In the genomic region with DNA sequence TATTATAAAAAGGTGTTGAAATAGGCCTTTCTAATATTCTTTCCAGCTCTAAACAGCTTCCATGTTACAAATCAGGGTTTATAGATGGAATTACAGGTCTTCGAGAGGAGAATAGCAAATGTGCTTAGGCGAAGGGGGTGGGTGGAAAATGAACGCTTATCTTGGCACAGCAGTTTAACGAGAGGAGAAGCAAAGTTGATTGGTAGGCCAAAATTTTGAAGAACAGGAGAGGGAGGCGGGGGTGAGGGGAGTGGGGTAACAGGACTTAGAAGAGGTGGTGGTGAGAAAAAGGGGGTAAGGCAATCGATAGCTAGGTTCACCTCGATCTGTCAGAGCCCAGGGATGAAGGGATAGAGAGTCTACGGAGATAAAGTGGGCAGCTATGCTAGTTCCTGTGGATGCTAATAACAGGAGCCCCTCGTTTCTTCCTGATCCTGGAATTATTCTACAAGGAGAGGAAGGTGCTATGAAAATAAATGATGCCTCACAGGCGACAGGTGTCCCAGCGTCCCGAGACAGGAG, we compare ENCODE assay signal across 8 cellular contexts. TPM values are rescaled to one million over a fixed set of nuclear protein-coding genes. Genes with fewer than 3 reads are reported as not detected.
DNase-seq lines count a peak whose midpoint lies in the region; ATAC-seq and TF ChIP-seq lines count a peak whose summit lies in the region.

No MANE protein-coding gene starts in this region.

- H4K20me1 ChIP-seq in BLaER1 treated with 17β-estradiol and CSF1 and Interleukin-3, amounts not matched to agents 10 nM and 100 nM = peaks cover 0 to 16% (median 0%) of the 10 kb centered on the region in 11 experiments; a peak in 3 of 22 replicates
- peaks cover 7% of the 10 kb centered on the region for H4K20me1 ChIP-seq in GM23338 (replicated peaks; ENCODE audit: insufficient read depth)

- H3K36me3 Mint-ChIP-seq in GM23338 (ENCODE audit: low read depth) = peaks cover 11% of the 10 kb centered on the region

- no peak for DNase-seq in GM23338 (ENCODE audit: low spot score)
- DNase-seq in RPMI8226 = peak; percentile 18
- DNase-seq in colonic mucosa = no peak
- no peak for DNase-seq in GM19238 (ENCODE audit: insufficient read length, low spot score)
- DNase-seq in GDM1 (lab: John Stamatoyannopoulos, UW) = no peak
- DNase-seq in mucosa of gallbladder (ENCODE audit: low spot score) = no peak

- H2AFZ ChIP-seq in GM23338 = peak overlapping the region; percentile 80

- H3K4me3 ChIP-seq in BLaER1 treated with 17β-estradiol and CSF1 and Interleukin-3, amounts not matched to agents 10 nM and 100 nM = peak overlapping the region; percentile 74 to 95 (median 86)
- H3K4me3 ChIP-seq in GM23338 (peak overlapping the region; percentile 90), colonic mucosa (peak overlapping the region; percentile 84), mesodermal cell (ENCODE audit: extremely low read depth, insufficient read depth, low read length, poor library complexity, severe bottlenecking) (peak overlapping the region; percentile 73)

- TF ChIP-seq CTCF in GM23338 (conservative IDR thresholded peaks at IDR 0.05; ENCODE audit: low read depth in 2 of 2) = no peak
- no peak for TF ChIP-seq CTCF in colonic mucosa (IDR thresholded peaks at IDR 0.05)

- peaks cover 34 to 57% (median 41%) of the 10 kb centered on the region in 11 experiments for H3K36me3 ChIP-seq in BLaER1 treated with 17β-estradiol and CSF1 and Interleukin-3, amounts not matched to agents 10 nM and 100 nM
- H3K36me3 ChIP-seq in GM23338 (ENCODE audit: insufficient read depth) = peaks cover 7% of the 10 kb centered on the region
- no peaks in the 10 kb centered on the region for H3K36me3 ChIP-seq in colonic mucosa
- H3K36me3 ChIP-seq in mesodermal cell (ENCODE audit: control insufficient read depth, insufficient read depth, low read length) = peaks cover 37% of the 10 kb centered on the region

- H3K27ac Mint-ChIP-seq in GM23338 = peak overlapping the region; percentile 98

- peaks cover 9% of the 10 kb centered on the region for H3K27me3 Mint-ChIP-seq in GM23338 (ENCODE audit: insufficient read depth, low read depth, poor library complexity)

- peaks cover 9% of the 10 kb centered on the region for H3K4me1 Mint-ChIP-seq in GM23338

- H3K27me3 ChIP-seq in BLaER1 treated with 17β-estradiol and CSF1 and Interleukin-3, amounts not matched to agents 10 nM and 100 nM = no peaks in the 10 kb centered on the region
- H3K27me3 ChIP-seq in GM23338 (ENCODE audit: insufficient read depth) (no peaks in the 10 kb centered on the region), colonic mucosa (no peaks in the 10 kb centered on the region)

- H3K4me2 ChIP-seq in BLaER1 treated with 17β-estradiol and CSF1 and Interleukin-3, amounts not matched to agents 10 nM and 100 nM = peak overlapping the region; percentile 77 to 94 (median 93)
- peak overlapping the region; percentile 97 for H3K4me2 ChIP-seq in GM23338

- no peaks in the 10 kb centered on the region for H3K9me2 ChIP-seq in GM23338 (ENCODE audit: insufficient read depth)

- H3F3A ChIP-seq in GM23338 (replicated peaks; ENCODE audit: low read depth) = no peaks in the 10 kb centered on the region

- H3K4me1 ChIP-seq in BLaER1 treated with 17β-estradiol and CSF1 and Interleukin-3, amounts not matched to agents 10 nM and 100 nM = peaks cover 22 to 36% (median 32%) of the 10 kb centered on the region in 10 experiments
- H3K4me1 ChIP-seq in GM23338 (ENCODE audit: insufficient read depth) (peaks cover 12% of the 10 kb centered on the region), colonic mucosa (peaks cover 21% of the 10 kb centered on the region), mesodermal cell (ENCODE audit: control insufficient read depth, insufficient read depth, low read length, poor library complexity, severe bottlenecking) (peaks cover 8% of the 10 kb centered on the region)

- intact Hi-C loops in colonic mucosa (cut with DNase I) = no loop called here

- no peaks in the 10 kb centered on the region for H3K9me3 ChIP-seq in BLaER1 treated with 17β-estradiol and CSF1 and Interleukin-3, amounts not matched to agents 10 nM and 100 nM (replicated peaks in 1 of 11)
- no peaks in the 10 kb centered on the region for H3K9me3 ChIP-seq in colonic mucosa
- H3K9me3 ChIP-seq in mesodermal cell (ENCODE audit: control insufficient read depth, low read length) = no peaks in the 10 kb centered on the region

- WGBS in mesodermal cell (ENCODE audit: insufficient coverage in 2 of 2), 2 experiments = 8% methylated on average over 12 of the region's 12 CpGs

- H3K9me3 Mint-ChIP-seq in GM23338 = no peaks in the 10 kb centered on the region

- ATAC-seq in GM23338 = peak; percentile 7; the same call in 2 of the 3 replicates

- H3K4me3 Mint-ChIP-seq in GM23338 = peak overlapping the region; percentile 97

- peak overlapping the region; percentile 83 to 98 (median 93) for H3K9ac ChIP-seq in BLaER1 treated with 17β-estradiol and CSF1 and Interleukin-3, amounts not matched to agents 10 nM and 100 nM
- peak overlapping the region; percentile 81 to 96 for H3K9ac ChIP-seq in colonic mucosa (ENCODE audit: low read depth in 2 of 2, low read length in 2 of 2)

- H3K27ac ChIP-seq in BLaER1 treated with 17β-estradiol and CSF1 and Interleukin-3, amounts not matched to agents 10 nM and 100 nM = peak overlapping the region; percentile 84 to 95 (median 89)
- H3K27ac ChIP-seq in GM23338 (ENCODE audit: low read depth) (peak overlapping the region; percentile 79; the same call in 1 of the 2 replicates), colonic mucosa (peak overlapping the region; percentile 89), mesodermal cell (ENCODE audit: low read depth, low read length, severe bottlenecking) (peak overlapping the region; percentile 74)

- peaks cover 57% of the 10 kb centered on the region for H3K79me2 ChIP-seq in GM23338 (replicated peaks; ENCODE audit: insufficient read depth)

TF ChIP-seq in GM23338, 12 proteins besides CTCF, POLR2A, EP300 and RAD21 (continues in another document):
- no peak for TF ChIP-seq REST (IDR thresholded peaks at IDR 0.05; ENCODE audit: unreplicated experiment)

RNA-seq across cellular contexts. Expression of gene ANKRA2, which starts 0.7 kb away (rescaled TPM):
- 13.1 and 28.7 TPM in 2 replicates for total RNA-seq in GM23338 (2014; rRNA removed; shearing (Covaris generic))
- polyA plus RNA-seq in GM23338 (2016; fragmentation: Nextera tagmentation; extraction: Ambion mirVana) = 15.3 and 18.7 TPM in 2 replicates
- total RNA-seq in colonic mucosa (10 to 100 TPM; 17.5 to 18.3 TPM), mucosa of gallbladder (33.1 TPM)
- 37.0 TPM for polyA plus RNA-seq in mesodermal cell (2013, experiment 1 of 2)
- 35.9 TPM for polyA plus RNA-seq in mesodermal cell (2013, experiment 2 of 2)

RNA-seq across cellular contexts. Expression of gene UTP15, which starts 0.8 kb away (rescaled TPM):
- 33.9 and 59.0 TPM in 2 replicates for total RNA-seq in GM23338 (2014; rRNA removed; shearing (Covaris generic))
- 13.4 and 16.5 TPM in 2 replicates for polyA plus RNA-seq in GM23338 (2016; fragmentation: Nextera tagmentation; extraction: Ambion mirVana)
- total RNA-seq in colonic mucosa (10 to 100 TPM in 1 of 2 donors, 1 to 10 TPM in 1; 9.4 to 13.9 TPM), mucosa of gallbladder (9.6 TPM)
- 9.3 TPM for polyA plus RNA-seq in mesodermal cell (2013, experiment 1 of 2)
- 9.8 TPM for polyA plus RNA-seq in mesodermal cell (2013, experiment 2 of 2)
